9 cellular contexts compared by ENCODE assay signal in genomic region chr7:24820730-24821044, GRCh38.
DNase-seq lines count a peak whose midpoint lies in the region; ATAC-seq and TF ChIP-seq lines count a peak whose summit lies in the region.
"Had no signal": no experiment of that assay in that cellular context is flagged by ENCODE, and none has a peak within 500 bp of the region (broad histone marks: within the 10 kb centered on the region; RNA-seq: fewer than 3 reads in every experiment).

No MANE protein-coding gene starts in this region.

- H3K9me3 ChIP-seq in CD4-positive, alpha-beta T cell (ENCODE audit: control insufficient read depth, low read length), result no peaks in the 10 kb centered on the region
- H3K9me3 ChIP-seq: right lobe of liver had no signal

- CTCF ChIA-PET in CD4-positive, alpha-beta T cell (lab: Charles Lee), result interaction anchor here (0.6 to 3.8 kb wide), 30 partner anchors 9 to 1274 kb away, joined by 3 to 28 read pairs (median 6); partner anchors contain the start of genes CYCS and OSBPL3
- CTCF ChIA-PET in activated CD4-positive, alpha-beta memory T cell treated with anti-CD3 and anti-CD28 coated beads, Interleukin-2, amount 10 ng/mL, durations not matched to agents 7 days and 5 days (lab: Charles Lee), result interaction anchor here (0.8 to 4.6 kb wide), 50 partner anchors 8 to 305 kb away, joined by 3 to 90 read pairs (median 4); partner anchors contain the start of genes CYCS, OSBPL3 and PALS2

- intact Hi-C loops in CD4-positive, alpha-beta T cell (cut with DNase I, micrococcal nuclease), result loop anchor here (1.0 to 5.0 kb wide), 7 partner anchors 87 to 305 kb away; partner anchors contain the start of genes OSBPL3 (in 2 of the 2) and CYCS (in 1 of the 2)

- no peaks in the 10 kb centered on the region for H3K27me3 Mint-ChIP-seq in CD4-positive, alpha-beta T cell
- H3K27me3 Mint-ChIP-seq in IgD-negative memory B cell, result no peaks in the 10 kb centered on the region
- H3K27me3 Mint-ChIP-seq in activated CD4-positive, alpha-beta memory T cell treated with anti-CD3 and anti-CD28 coated beads, Interleukin-2, amount 10 ng/mL, durations not matched to agents 7 days and 5 days, result no peaks in the 10 kb centered on the region
- no peaks in the 10 kb centered on the region for H3K27me3 Mint-ChIP-seq in memory B cell

- no peaks in the 10 kb centered on the region for H3K9me3 Mint-ChIP-seq in CD4-positive, alpha-beta T cell
- no peaks in the 10 kb centered on the region for H3K9me3 Mint-ChIP-seq in IgD-negative memory B cell
- H3K9me3 Mint-ChIP-seq in activated CD4-positive, alpha-beta memory T cell treated with anti-CD3 and anti-CD28 coated beads, Interleukin-2, amount 10 ng/mL, durations not matched to agents 7 days and 5 days, result no peaks in the 10 kb centered on the region
- H3K9me3 Mint-ChIP-seq in memory B cell, result no peaks in the 10 kb centered on the region

- H3K36me3 Mint-ChIP-seq in CD4-positive, alpha-beta T cell (ENCODE audit: low read depth), result peaks cover 18% of the 10 kb centered on the region
- H3K36me3 Mint-ChIP-seq in IgD-negative memory B cell (peaks cover 8% of the 10 kb centered on the region), memory B cell (peaks cover 18% of the 10 kb centered on the region)
- H3K36me3 Mint-ChIP-seq in activated CD4-positive, alpha-beta memory T cell treated with anti-CD3 and anti-CD28 coated beads, Interleukin-2, amount 10 ng/mL, durations not matched to agents 7 days and 5 days (ENCODE audit: low read depth), result peaks cover 75% of the 10 kb centered on the region

- H3K4me1 Mint-ChIP-seq in CD4-positive, alpha-beta T cell (ENCODE audit: low read depth), result peaks cover 43% of the 10 kb centered on the region
- H3K4me1 Mint-ChIP-seq in IgD-negative memory B cell, result peaks cover 36 to 43% (median 39%) of the 10 kb centered on the region in 3 donors
- H3K4me1 Mint-ChIP-seq in activated CD4-positive, alpha-beta memory T cell treated with anti-CD3 and anti-CD28 coated beads, Interleukin-2, amount 10 ng/mL, durations not matched to agents 7 days and 5 days, result peaks cover 51% of the 10 kb centered on the region
- peaks cover 25% of the 10 kb centered on the region for H3K4me1 Mint-ChIP-seq in memory B cell

- POLR2A ChIA-PET in CD4-positive, alpha-beta T cell (lab: Charles Lee), result interaction anchor here (0.6 to 4.1 kb wide), 17 partner anchors 8 to 360 kb away, joined by 3 to 86 read pairs (median 5); partner anchors contain the start of genes CYCS and OSBPL3
- POLR2A ChIA-PET in activated CD4-positive, alpha-beta memory T cell treated with anti-CD3 and anti-CD28 coated beads, Interleukin-2, amount 10 ng/mL, durations not matched to agents 7 days and 5 days (lab: Charles Lee), result interaction anchor here (0.9 to 4.3 kb wide), 25 partner anchors 10 to 304 kb away, joined by 3 to 135 read pairs (median 7); partner anchors contain the start of genes CYCS and OSBPL3

- TF ChIP-seq POLR2A in erythroblast (IDR thresholded peaks at IDR 0.05; ENCODE audit: low read length), result no peak

- H3K27ac ChIP-seq in CD4-positive, alpha-beta T cell (ENCODE audit: low read depth, low read length), result peak overlapping the region; percentile 86

- TF ChIP-seq CTCF in CD4-positive, alpha-beta T cell (IDR thresholded peaks at IDR 0.05), result no peak

- ATAC-seq in CD4-positive, alpha-beta T cell (ENCODE audit: poor library complexity), result no peak
- ATAC-seq in memory B cell (ENCODE audit: low read depth), result no peak
- ATAC-seq in HG03039 (IDR thresholded peaks at IDR 0.05; ENCODE audit: unreplicated experiment), result no peak
- no peak for ATAC-seq in HG03460 (IDR thresholded peaks at IDR 0.05; ENCODE audit: unreplicated experiment)

- peak overlapping the region; percentile 97 for H3K27ac Mint-ChIP-seq in CD4-positive, alpha-beta T cell
- H3K27ac Mint-ChIP-seq in IgD-negative memory B cell (peak overlapping the region; percentile 93 to 99 (median 99)), memory B cell (peak overlapping the region; percentile 99)
- H3K27ac Mint-ChIP-seq in activated CD4-positive, alpha-beta memory T cell treated with anti-CD3 and anti-CD28 coated beads, Interleukin-2, amount 10 ng/mL, durations not matched to agents 7 days and 5 days, result peak overlapping the region; percentile 100

- H3K27me3 ChIP-seq in CD4-positive, alpha-beta T cell (ENCODE audit: control insufficient read depth, insufficient read depth, low read length), result no peaks in the 10 kb centered on the region
- H3K27me3 ChIP-seq: right lobe of liver had no signal

- DNase-seq in CD4-positive, alpha-beta T cell, result no peak
- DNase-seq in activated CD4-positive, alpha-beta memory T cell treated with anti-CD3 and anti-CD28 coated beads, Interleukin-2, amount 10 ng/mL, durations not matched to agents 7 days and 5 days, result no peak
- no peak for DNase-seq in memory B cell (ENCODE audit: low spot score in 2 of 2)
- DNase-seq in erythroblast (lab: John Stamatoyannopoulos, UW), result no peak
- DNase-seq in iPS-NIHi11 (ENCODE audit: low spot score), result no peak

- H3K4me3 Mint-ChIP-seq in CD4-positive, alpha-beta T cell, result peak overlapping the region; percentile 84
- H3K4me3 Mint-ChIP-seq in IgD-negative memory B cell (peak overlapping the region in 3 of 4 donors; percentile 55 to 72 (median 67)), memory B cell (peak overlapping the region; percentile 61)
- H3K4me3 Mint-ChIP-seq in activated CD4-positive, alpha-beta memory T cell treated with anti-CD3 and anti-CD28 coated beads, Interleukin-2, amount 10 ng/mL, durations not matched to agents 7 days and 5 days, result peak overlapping the region; percentile 64
